In the genomic region with DNA sequence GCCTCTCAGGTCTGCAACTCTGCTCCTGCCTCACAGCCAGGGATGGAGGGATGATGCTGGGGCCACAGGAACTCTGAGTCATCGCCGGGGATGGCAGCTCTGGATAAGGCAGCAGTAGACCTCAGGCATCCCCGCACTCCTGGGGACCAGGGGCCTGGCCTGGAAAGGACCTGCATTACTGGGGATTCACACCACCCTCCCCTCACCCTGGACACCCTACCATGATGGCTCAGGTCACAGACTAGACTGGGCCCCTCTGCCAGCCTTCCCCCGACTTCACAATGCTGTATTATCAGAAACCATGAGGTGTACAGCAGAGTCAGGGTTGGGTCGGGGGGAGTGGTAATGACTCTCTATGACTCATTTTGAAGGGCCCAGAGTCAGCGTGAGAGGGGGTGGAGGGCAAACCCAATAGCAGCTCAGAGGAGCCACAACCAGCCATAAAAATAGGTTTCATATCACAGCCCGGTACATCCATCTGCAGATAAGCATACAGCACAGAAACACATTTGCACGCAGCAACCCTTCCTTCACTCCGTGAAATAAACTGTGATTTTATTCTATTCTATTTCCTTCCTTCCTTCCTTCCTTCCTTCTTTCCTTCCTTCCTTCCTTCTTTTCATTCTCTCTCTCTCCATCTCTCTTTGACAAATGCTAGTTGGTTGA, we compare ENCODE assay signal across 9 cellular contexts. TPM values are rescaled to one million over a fixed set of nuclear protein-coding genes. Genes with fewer than 3 reads are reported as not detected.
DNase-seq lines count a peak whose midpoint lies in the region; FAIRE-seq and TF ChIP-seq lines count a peak whose summit lies in the region.
"Had no signal": no experiment of that assay in that cellular context is flagged by ENCODE, and none has a peak within 500 bp of the region (broad histone marks: within the 10 kb centered on the region; RNA-seq: fewer than 3 reads in every experiment).

No MANE protein-coding gene starts in this region.

- peaks cover 16% of the 10 kb centered on the region for H3K9me3 Mint-ChIP-seq in activated T-helper 2 cell treated with anti-CD3 and anti-CD28 coated beads, Interferon-gamma antibody, Interleukin-2, Interleukin-4, amounts not matched to agents 10 μg/mL and 5 μg/mL and 100 μg/mL, durations not matched to agents 14 hours and 24 hours and 36 hours

- DNase-seq in GM12891 (ENCODE audit: insufficient read length, low spot score) = peak; percentile 60
- DNase-seq in HTR-8/SVneo (ENCODE audit: insufficient read length, low spot score) = peak; percentile 92
- DNase-seq in activated T-helper 2 cell treated with anti-CD3 and anti-CD28 coated beads, Interferon-gamma antibody, Interleukin-2, Interleukin-4, amounts not matched to agents 10 μg/mL and 5 μg/mL and 100 μg/mL, durations not matched to agents 14 hours and 24 hours and 36 hours (ENCODE audit: low spot score) = peak; percentile 76
- DNase-seq in skeletal muscle cell (ENCODE audit: low read depth) = peak; percentile 39
- no peak for DNase-seq in SKM-1 (lab: John Stamatoyannopoulos, UW; ENCODE audit: unreplicated experiment)
- DNase-seq in DMS79 treated with DMSO at 0.1 percent for 48 hours (lab: John Stamatoyannopoulos, UW) = no peak
- no peak for DNase-seq in cerebellum (ENCODE audit: low spot score)
- DNase-seq in frontal cortex (ENCODE audit: low spot score in 2 of 2) = no peak

- peak overlapping the region; percentile 34 for H3K4me3 Mint-ChIP-seq in activated T-helper 2 cell treated with anti-CD3 and anti-CD28 coated beads, Interferon-gamma antibody, Interleukin-2, Interleukin-4, amounts not matched to agents 10 μg/mL and 5 μg/mL and 100 μg/mL, durations not matched to agents 14 hours and 24 hours and 36 hours (ENCODE audit: low read depth)

- intact Hi-C loops in activated T-helper 2 cell treated with anti-CD3 and anti-CD28 coated beads, Interferon-gamma antibody, Interleukin-2, Interleukin-4, amounts not matched to agents 10 μg/mL and 5 μg/mL and 100 μg/mL, durations not matched to agents 14 hours and 24 hours and 36 hours (cut with micrococcal nuclease) = loop anchor here (1.0 to 5.0 kb wide), 5 partner anchors 11 to 238 kb away; a partner anchor contains a TSS

- FAIRE-seq in GM12891 (lab: Jason Lieb, UNC) (peak; percentile 79), HTR-8/SVneo (lab: Jason Lieb, UNC) (peak; percentile 97), frontal cortex (lab: Jason Lieb, UNC) (no peak)
- FAIRE-seq: H1 had no signal

- H3K4me3 ChIP-seq in skeletal muscle cell (ENCODE audit: low read depth, low read length) = no peak overlapping the region

- TF ChIP-seq POLR2A in GM12891 (IDR thresholded peaks at IDR 0.05; ENCODE audit: low read depth, low read length) = peak; percentile 22; the same call in 1 of the 2 replicates

- H3K36me3 Mint-ChIP-seq in activated T-helper 2 cell treated with anti-CD3 and anti-CD28 coated beads, Interferon-gamma antibody, Interleukin-2, Interleukin-4, amounts not matched to agents 10 μg/mL and 5 μg/mL and 100 μg/mL, durations not matched to agents 14 hours and 24 hours and 36 hours (ENCODE audit: low read depth) = peaks cover 5% of the 10 kb centered on the region

- H3K27ac Mint-ChIP-seq in activated T-helper 2 cell treated with anti-CD3 and anti-CD28 coated beads, Interferon-gamma antibody, Interleukin-2, Interleukin-4, amounts not matched to agents 10 μg/mL and 5 μg/mL and 100 μg/mL, durations not matched to agents 14 hours and 24 hours and 36 hours = peak overlapping the region; percentile 83

- peaks cover 42% of the 10 kb centered on the region for H3K4me1 Mint-ChIP-seq in activated T-helper 2 cell treated with anti-CD3 and anti-CD28 coated beads, Interferon-gamma antibody, Interleukin-2, Interleukin-4, amounts not matched to agents 10 μg/mL and 5 μg/mL and 100 μg/mL, durations not matched to agents 14 hours and 24 hours and 36 hours (ENCODE audit: low read depth)

- peaks cover 2% of the 10 kb centered on the region for H3K27me3 Mint-ChIP-seq in activated T-helper 2 cell treated with anti-CD3 and anti-CD28 coated beads, Interferon-gamma antibody, Interleukin-2, Interleukin-4, amounts not matched to agents 10 μg/mL and 5 μg/mL and 100 μg/mL, durations not matched to agents 14 hours and 24 hours and 36 hours (ENCODE audit: low read depth)

TF ChIP-seq in GM12891, 5 proteins besides CTCF, POLR2A, EP300 and RAD21:
- no peak for TF ChIP-seq POLR2AphosphoS5 (IDR thresholded peaks at IDR 0.05; ENCODE audit: low read depth, low read length)
- TF ChIP-seq SPI1 (IDR thresholded peaks at IDR 0.05; ENCODE audit: low read depth, low read length) = no peak
- TF ChIP-seq POU2F2 (IDR thresholded peaks at IDR 0.05; ENCODE audit: low read depth, low read length) = no peak
- no peak for TF ChIP-seq TAF1 (IDR thresholded peaks at IDR 0.05; ENCODE audit: low read depth, low read length)
- no peak for TF ChIP-seq PAX5 (IDR thresholded peaks at IDR 0.05; ENCODE audit: insufficient read depth, low read length, severe bottlenecking)
TF ChIP-seq in GM12891: peak in this region for 0.

RNA-seq across cellular contexts. Expression of a gene that starts 28.8 kb away (rescaled TPM):
- polyA plus RNA-seq in GM12891 (2012; ENCODE audit: low read depth, missing spikeins) = 1.1 TPM
- not detected in 2 replicates for total RNA-seq in activated T-helper 2 cell treated with anti-CD3 and anti-CD28 coated beads, Interferon-gamma antibody, Interleukin-2, Interleukin-4, amounts not matched to agents 10 μg/mL and 5 μg/mL and 100 μg/mL, durations not matched to agents 14 hours and 24 hours and 36 hours
- total RNA-seq in cerebellum = 2.1 TPM
- not detected for total RNA-seq in frontal cortex
- total RNA-seq: H1 had no signal
- polyA plus RNA-seq: H1 had no signal

Comparison
In these comparisons a context has a peak if more than half of its experiments do, and no peak if none do; other contexts are left out.
1. DNase-seq: peak in GM12891 (single experiment), HTR-8/SVneo (single experiment), activated T-helper 2 cell treated with anti-CD3 and anti-CD28 coated beads, Interferon-gamma antibody, Interleukin-2, Interleukin-4, amounts not matched to agents 10 μg/mL and 5 μg/mL and 100 μg/mL, durations not matched to agents 14 hours and 24 hours and 36 hours (single experiment) and skeletal muscle cell (single experiment); none in SKM-1 (single experiment), DMS79 treated with DMSO at 0.1 percent for 48 hours (single experiment), cerebellum (single experiment) and frontal cortex (0 of 2).